In the genomic region with DNA sequence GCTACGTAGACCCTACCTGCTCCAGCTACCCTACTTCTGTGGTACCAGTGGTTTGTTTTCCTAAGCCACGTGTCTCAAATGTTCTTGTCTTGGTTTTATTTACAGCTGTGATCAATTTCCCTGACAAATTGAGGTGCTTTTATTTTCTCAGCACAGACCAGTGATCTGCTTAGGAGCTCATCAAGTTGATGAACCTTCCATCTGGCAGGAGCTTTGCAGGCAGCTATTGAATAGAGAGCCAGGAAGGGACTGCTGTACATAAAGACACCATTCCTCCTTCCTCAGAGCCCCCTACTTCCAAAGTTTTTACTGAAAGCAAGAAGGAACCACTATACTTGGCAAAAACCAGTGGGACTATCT, we compare ENCODE assay signal across 2 cellular contexts.
TF ChIP-seq lines count a peak whose summit lies in the region.

No MANE protein-coding gene starts in this region.

TF ChIP-seq in IMR-90, 13 proteins besides CTCF, POLR2A, EP300 and RAD21:
- TF ChIP-seq MAZ (IDR thresholded peaks at IDR 0.05; ENCODE audit: borderline replicate concordance, low read depth, low read length) (no peak), MXI1 (IDR thresholded peaks at IDR 0.05; ENCODE audit: borderline replicate concordance, low read depth, low read length) (no peak), MAFK (IDR thresholded peaks at IDR 0.05; ENCODE audit: low read depth, low read length) (no peak), BHLHE40 (IDR thresholded peaks at IDR 0.05; ENCODE audit: low read depth, low read length) (no peak), NFE2L2 (IDR thresholded peaks at IDR 0.05; ENCODE audit: low read depth, low read length) (no peak)
- TF ChIP-seq, protein P1, sequence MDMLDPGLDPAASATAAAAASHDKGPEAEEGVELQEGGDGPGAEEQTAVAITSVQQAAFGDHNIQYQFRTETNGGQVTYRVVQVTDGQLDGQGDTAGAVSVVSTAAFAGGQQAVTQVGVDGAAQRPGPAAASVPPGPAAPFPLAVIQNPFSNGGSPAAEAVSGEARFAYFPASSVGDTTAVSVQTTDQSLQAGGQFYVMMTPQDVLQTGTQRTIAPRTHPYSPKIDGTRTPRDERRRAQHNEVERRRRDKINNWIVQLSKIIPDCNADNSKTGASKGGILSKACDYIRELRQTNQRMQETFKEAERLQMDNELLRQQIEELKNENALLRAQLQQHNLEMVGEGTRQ (IDR thresholded peaks at IDR 0.05; ENCODE audit: low read depth, low read length) = no peak

TF ChIP-seq in WTC11, 78 proteins besides CTCF, POLR2A, EP300 and RAD21:
- no peak for TF ChIP-seq ZNF396 (CRISPR knock-in tag; IDR thresholded peaks at IDR 0.05; ENCODE audit: borderline replicate concordance)
- TF ChIP-seq, protein P2, sequence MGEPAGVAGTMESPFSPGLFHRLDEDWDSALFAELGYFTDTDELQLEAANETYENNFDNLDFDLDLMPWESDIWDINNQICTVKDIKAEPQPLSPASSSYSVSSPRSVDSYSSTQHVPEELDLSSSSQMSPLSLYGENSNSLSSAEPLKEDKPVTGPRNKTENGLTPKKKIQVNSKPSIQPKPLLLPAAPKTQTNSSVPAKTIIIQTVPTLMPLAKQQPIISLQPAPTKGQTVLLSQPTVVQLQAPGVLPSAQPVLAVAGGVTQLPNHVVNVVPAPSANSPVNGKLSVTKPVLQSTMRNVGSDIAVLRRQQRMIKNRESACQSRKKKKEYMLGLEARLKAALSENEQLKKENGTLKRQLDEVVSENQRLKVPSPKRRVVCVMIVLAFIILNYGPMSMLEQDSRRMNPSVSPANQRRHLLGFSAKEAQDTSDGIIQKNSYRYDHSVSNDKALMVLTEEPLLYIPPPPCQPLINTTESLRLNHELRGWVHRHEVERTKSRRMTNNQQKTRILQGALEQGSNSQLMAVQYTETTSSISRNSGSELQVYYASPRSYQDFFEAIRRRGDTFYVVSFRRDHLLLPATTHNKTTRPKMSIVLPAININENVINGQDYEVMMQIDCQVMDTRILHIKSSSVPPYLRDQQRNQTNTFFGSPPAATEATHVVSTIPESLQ (CRISPR knock-in tag; IDR thresholded peaks at IDR 0.05) = no peak
- TF ChIP-seq, protein P3, sequence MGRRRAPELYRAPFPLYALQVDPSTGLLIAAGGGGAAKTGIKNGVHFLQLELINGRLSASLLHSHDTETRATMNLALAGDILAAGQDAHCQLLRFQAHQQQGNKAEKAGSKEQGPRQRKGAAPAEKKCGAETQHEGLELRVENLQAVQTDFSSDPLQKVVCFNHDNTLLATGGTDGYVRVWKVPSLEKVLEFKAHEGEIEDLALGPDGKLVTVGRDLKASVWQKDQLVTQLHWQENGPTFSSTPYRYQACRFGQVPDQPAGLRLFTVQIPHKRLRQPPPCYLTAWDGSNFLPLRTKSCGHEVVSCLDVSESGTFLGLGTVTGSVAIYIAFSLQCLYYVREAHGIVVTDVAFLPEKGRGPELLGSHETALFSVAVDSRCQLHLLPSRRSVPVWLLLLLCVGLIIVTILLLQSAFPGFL (CRISPR knock-in tag; IDR thresholded peaks at IDR 0.05; ENCODE audit: borderline replicate concordance) = no peak
- TF ChIP-seq, protein P4, sequence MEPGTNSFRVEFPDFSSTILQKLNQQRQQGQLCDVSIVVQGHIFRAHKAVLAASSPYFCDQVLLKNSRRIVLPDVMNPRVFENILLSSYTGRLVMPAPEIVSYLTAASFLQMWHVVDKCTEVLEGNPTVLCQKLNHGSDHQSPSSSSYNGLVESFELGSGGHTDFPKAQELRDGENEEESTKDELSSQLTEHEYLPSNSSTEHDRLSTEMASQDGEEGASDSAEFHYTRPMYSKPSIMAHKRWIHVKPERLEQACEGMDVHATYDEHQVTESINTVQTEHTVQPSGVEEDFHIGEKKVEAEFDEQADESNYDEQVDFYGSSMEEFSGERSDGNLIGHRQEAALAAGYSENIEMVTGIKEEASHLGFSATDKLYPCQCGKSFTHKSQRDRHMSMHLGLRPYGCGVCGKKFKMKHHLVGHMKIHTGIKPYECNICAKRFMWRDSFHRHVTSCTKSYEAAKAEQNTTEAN (CRISPR knock-in tag; IDR thresholded peaks at IDR 0.05) = no peak
- TF ChIP-seq, protein P5, sequence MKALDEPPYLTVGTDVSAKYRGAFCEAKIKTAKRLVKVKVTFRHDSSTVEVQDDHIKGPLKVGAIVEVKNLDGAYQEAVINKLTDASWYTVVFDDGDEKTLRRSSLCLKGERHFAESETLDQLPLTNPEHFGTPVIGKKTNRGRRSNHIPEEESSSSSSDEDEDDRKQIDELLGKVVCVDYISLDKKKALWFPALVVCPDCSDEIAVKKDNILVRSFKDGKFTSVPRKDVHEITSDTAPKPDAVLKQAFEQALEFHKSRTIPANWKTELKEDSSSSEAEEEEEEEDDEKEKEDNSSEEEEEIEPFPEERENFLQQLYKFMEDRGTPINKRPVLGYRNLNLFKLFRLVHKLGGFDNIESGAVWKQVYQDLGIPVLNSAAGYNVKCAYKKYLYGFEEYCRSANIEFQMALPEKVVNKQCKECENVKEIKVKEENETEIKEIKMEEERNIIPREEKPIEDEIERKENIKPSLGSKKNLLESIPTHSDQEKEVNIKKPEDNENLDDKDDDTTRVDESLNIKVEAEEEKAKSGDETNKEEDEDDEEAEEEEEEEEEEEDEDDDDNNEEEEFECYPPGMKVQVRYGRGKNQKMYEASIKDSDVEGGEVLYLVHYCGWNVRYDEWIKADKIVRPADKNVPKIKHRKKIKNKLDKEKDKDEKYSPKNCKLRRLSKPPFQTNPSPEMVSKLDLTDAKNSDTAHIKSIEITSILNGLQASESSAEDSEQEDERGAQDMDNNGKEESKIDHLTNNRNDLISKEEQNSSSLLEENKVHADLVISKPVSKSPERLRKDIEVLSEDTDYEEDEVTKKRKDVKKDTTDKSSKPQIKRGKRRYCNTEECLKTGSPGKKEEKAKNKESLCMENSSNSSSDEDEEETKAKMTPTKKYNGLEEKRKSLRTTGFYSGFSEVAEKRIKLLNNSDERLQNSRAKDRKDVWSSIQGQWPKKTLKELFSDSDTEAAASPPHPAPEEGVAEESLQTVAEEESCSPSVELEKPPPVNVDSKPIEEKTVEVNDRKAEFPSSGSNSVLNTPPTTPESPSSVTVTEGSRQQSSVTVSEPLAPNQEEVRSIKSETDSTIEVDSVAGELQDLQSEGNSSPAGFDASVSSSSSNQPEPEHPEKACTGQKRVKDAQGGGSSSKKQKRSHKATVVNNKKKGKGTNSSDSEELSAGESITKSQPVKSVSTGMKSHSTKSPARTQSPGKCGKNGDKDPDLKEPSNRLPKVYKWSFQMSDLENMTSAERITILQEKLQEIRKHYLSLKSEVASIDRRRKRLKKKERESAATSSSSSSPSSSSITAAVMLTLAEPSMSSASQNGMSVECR (CRISPR knock-in tag; IDR thresholded peaks at IDR 0.05; ENCODE audit: borderline replicate concordance) = no peak
- TF ChIP-seq, protein P6, sequence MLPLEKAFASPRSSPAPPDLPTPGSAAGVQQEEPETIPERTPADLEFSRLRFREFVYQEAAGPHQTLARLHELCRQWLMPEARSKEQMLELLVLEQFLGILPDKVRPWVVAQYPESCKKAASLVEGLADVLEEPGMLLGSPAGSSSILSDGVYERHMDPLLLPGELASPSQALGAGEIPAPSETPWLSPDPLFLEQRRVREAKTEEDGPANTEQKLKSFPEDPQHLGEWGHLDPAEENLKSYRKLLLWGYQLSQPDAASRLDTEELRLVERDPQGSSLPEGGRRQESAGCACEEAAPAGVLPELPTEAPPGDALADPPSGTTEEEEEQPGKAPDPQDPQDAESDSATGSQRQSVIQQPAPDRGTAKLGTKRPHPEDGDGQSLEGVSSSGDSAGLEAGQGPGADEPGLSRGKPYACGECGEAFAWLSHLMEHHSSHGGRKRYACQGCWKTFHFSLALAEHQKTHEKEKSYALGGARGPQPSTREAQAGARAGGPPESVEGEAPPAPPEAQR (CRISPR knock-in tag; IDR thresholded peaks at IDR 0.05) = no peak
- no peak for TF ChIP-seq ZNF232 (CRISPR knock-in tag; IDR thresholded peaks at IDR 0.05)
- TF ChIP-seq ZNF423 (CRISPR knock-in tag; IDR thresholded peaks at IDR 0.05) = no peak
- no peak for TF ChIP-seq CBFB (CRISPR knock-in tag; IDR thresholded peaks at IDR 0.05; ENCODE audit: low read depth)
- TF ChIP-seq, protein P7, sequence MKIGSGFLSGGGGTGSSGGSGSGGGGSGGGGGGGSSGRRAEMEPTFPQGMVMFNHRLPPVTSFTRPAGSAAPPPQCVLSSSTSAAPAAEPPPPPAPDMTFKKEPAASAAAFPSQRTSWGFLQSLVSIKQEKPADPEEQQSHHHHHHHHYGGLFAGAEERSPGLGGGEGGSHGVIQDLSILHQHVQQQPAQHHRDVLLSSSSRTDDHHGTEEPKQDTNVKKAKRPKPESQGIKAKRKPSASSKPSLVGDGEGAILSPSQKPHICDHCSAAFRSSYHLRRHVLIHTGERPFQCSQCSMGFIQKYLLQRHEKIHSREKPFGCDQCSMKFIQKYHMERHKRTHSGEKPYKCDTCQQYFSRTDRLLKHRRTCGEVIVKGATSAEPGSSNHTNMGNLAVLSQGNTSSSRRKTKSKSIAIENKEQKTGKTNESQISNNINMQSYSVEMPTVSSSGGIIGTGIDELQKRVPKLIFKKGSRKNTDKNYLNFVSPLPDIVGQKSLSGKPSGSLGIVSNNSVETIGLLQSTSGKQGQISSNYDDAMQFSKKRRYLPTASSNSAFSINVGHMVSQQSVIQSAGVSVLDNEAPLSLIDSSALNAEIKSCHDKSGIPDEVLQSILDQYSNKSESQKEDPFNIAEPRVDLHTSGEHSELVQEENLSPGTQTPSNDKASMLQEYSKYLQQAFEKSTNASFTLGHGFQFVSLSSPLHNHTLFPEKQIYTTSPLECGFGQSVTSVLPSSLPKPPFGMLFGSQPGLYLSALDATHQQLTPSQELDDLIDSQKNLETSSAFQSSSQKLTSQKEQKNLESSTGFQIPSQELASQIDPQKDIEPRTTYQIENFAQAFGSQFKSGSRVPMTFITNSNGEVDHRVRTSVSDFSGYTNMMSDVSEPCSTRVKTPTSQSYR (CRISPR knock-in tag; IDR thresholded peaks at IDR 0.05) = no peak
- TF ChIP-seq SP1 (CRISPR knock-in tag; conservative IDR thresholded peaks at IDR 0.05) = no peak
- no peak for TF ChIP-seq ELF4 (CRISPR knock-in tag; IDR thresholded peaks at IDR 0.05; ENCODE audit: low read depth)
- TF ChIP-seq FOXJ3 (CRISPR knock-in tag; IDR thresholded peaks at IDR 0.05; ENCODE audit: borderline replicate concordance) = no peak
- TF ChIP-seq ZNF317 (CRISPR knock-in tag; IDR thresholded peaks at IDR 0.05; ENCODE audit: borderline replicate concordance, low read depth) = no peak
- no peak for TF ChIP-seq GABPB1 (CRISPR knock-in tag; IDR thresholded peaks at IDR 0.05)
